In the genomic region with DNA sequence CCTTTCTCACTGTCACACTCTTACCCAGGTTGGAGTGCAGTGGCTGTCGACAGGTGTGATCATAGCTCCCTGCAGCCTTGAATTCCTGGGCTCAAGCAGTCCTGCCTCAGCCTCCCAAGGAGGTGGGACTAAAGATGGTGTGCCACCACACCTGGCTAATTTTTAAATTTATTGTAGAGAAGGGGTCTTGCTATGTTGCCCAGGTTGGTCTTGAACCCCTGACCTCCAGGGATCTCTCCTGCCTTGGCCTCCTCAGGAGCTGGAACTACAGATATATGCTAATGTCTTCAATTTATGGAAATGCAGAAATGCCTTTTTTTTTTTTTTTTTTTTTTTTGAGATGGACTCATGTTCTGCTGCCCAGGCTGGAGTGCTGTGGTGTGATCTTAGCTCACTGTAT, we compare ENCODE assay signal across 23 cellular contexts.
DNase-seq lines count a peak whose midpoint lies in the region; ATAC-seq and TF ChIP-seq lines count a peak whose summit lies in the region.
"Had no signal": no experiment of that assay in that cellular context is flagged by ENCODE, and none has a peak within 500 bp of the region (broad histone marks: within the 10 kb centered on the region; RNA-seq: fewer than 3 reads in every experiment).

No MANE protein-coding gene starts in this region.

- peaks cover 23% of the 10 kb centered on the region for H3K4me1 Mint-ChIP-seq in memory B cell
- peaks cover 58% of the 10 kb centered on the region for H3K4me1 Mint-ChIP-seq in stimulated activated effector memory CD8-positive, alpha-beta T cell treated with anti-CD3 and anti-CD28 coated beads, Interleukin-12 subunit alpha, Interleukin-12 subunit beta, amount 100 ng/mL, for 72 hours

- H3K4me1 ChIP-seq in HEK293 (ENCODE audit: control insufficient read depth, insufficient read depth, low read length) = no peaks in the 10 kb centered on the region

- POLR2A ChIA-PET in HEK293 (lab: Yijun Ruan, JAX) = no interaction called here

- H3K9me3 ChIP-seq in HEK293 (ENCODE audit: control insufficient read depth, insufficient read depth, low read depth, low read length) = no peaks in the 10 kb centered on the region
- H3K9me3 ChIP-seq: Caco-2, SK-N-SH had no signal

- H3K4me3 ChIP-seq in HEK293 (ENCODE audit: low read depth, low read length) = no peak overlapping the region
- H3K4me3 ChIP-seq: GM23248 had no signal

- no peak overlapping the region for H3K27ac ChIP-seq in HEK293 (ENCODE audit: extremely low read depth, low read depth, low read length)
- H3K27ac ChIP-seq: C4-2B, GM23248, KMS-11 had no signal

- no peak for TF ChIP-seq CTCF in HEK293 (tag by site-specific recombination; IDR thresholded peaks at IDR 0.05)

- DNase-seq in activated effector memory CD4-positive, alpha-beta T cell treated with anti-CD3 and anti-CD28 coated beads, Interleukin-2, amount 50 U/mL, for 16 hours = peak; percentile 25
- DNase-seq in activated effector memory CD4-positive, alpha-beta T cell treated with Interleukin-2 at 50 U/mL for 16 hours = no peak
- no peak for DNase-seq in memory B cell (ENCODE audit: low spot score in 2 of 2)
- DNase-seq in NCI-H226 = no peak
- no peak for DNase-seq in NCI-H146 treated with DMSO at 0.1 percent for 48 hours (lab: John Stamatoyannopoulos, UW; ENCODE audit: unreplicated experiment)
- no peak for DNase-seq in stimulated activated effector memory CD8-positive, alpha-beta T cell treated with anti-CD3 and anti-CD28 coated beads, Interleukin-12 subunit alpha, Interleukin-12 subunit beta, amount 100 ng/mL, for 72 hours (ENCODE audit: low spot score in 2 of 2)
- DNase-seq: Caco-2; DMS 273 treated with DMSO at 0.1 percent for 48 hours; DMS79 treated with DMSO at 0.1 percent for 48 hours; GM23248; HCEC 1CT; NCI-H1105; NCI-H146; NCI-H2029 treated with DMSO at 0.1 percent for 48 hours; NCI-H345; NCI-H524; NCI-H774; NK-92 treated with Interleukin-12 subunit alpha and Interleukin-12 subunit beta, amount 100 ng/mL, for 24 hours; SIG-M5; SK-N-SH had no signal

- H3K27ac Mint-ChIP-seq in memory B cell = peak overlapping the region; percentile 63
- no peak overlapping the region for H3K27ac Mint-ChIP-seq in stimulated activated effector memory CD8-positive, alpha-beta T cell treated with anti-CD3 and anti-CD28 coated beads, Interleukin-12 subunit alpha, Interleukin-12 subunit beta, amount 100 ng/mL, for 72 hours

- no peaks in the 10 kb centered on the region for H3K27me3 Mint-ChIP-seq in memory B cell

- H3K36me3 ChIP-seq in HEK293 (ENCODE audit: control insufficient read depth in 2 of 2, insufficient read depth in 1 of 2, low read length in 2 of 2) = peaks cover 5 to 64% of the 10 kb centered on the region in 2 experiments

- H3K36me3 Mint-ChIP-seq in memory B cell = peaks cover 12% of the 10 kb centered on the region
- H3K36me3 Mint-ChIP-seq in stimulated activated effector memory CD8-positive, alpha-beta T cell treated with anti-CD3 and anti-CD28 coated beads, Interleukin-12 subunit alpha, Interleukin-12 subunit beta, amount 100 ng/mL, for 72 hours = peaks cover 95% of the 10 kb centered on the region

- no peak overlapping the region for H3K4me3 Mint-ChIP-seq in memory B cell
- H3K4me3 Mint-ChIP-seq in stimulated activated effector memory CD8-positive, alpha-beta T cell treated with anti-CD3 and anti-CD28 coated beads, Interleukin-12 subunit alpha, Interleukin-12 subunit beta, amount 100 ng/mL, for 72 hours = no peak overlapping the region

- no peak for ATAC-seq in memory B cell (ENCODE audit: low read depth)
- ATAC-seq in stimulated activated effector memory CD8-positive, alpha-beta T cell treated with anti-CD3 and anti-CD28 coated beads, Interleukin-12 subunit alpha, Interleukin-12 subunit beta, amount 100 ng/mL, for 72 hours = no peak

- H3K9me3 Mint-ChIP-seq in memory B cell = no peaks in the 10 kb centered on the region
- no peaks in the 10 kb centered on the region for H3K9me3 Mint-ChIP-seq in stimulated activated effector memory CD8-positive, alpha-beta T cell treated with anti-CD3 and anti-CD28 coated beads, Interleukin-12 subunit alpha, Interleukin-12 subunit beta, amount 100 ng/mL, for 72 hours

- CTCF ChIA-PET in HEK293 (lab: Yijun Ruan, JAX) = interaction anchor here (1.4 kb wide), 1 partner anchor 8 kb away, joined by 14 read pairs; no protein-coding TSS in a partner anchor

TF ChIP-seq in HEK293, 187 proteins besides CTCF, POLR2A, EP300 and RAD21:
- TF ChIP-seq SCRT2 (tag by site-specific recombination; IDR thresholded peaks at IDR 0.05) = peak; percentile 54
- no peak for TF ChIP-seq ZNF138 (tag by site-specific recombination; IDR thresholded peaks at IDR 0.05; ENCODE audit: borderline replicate concordance)
- peak; percentile 56; the same call in 1 of the 2 replicates for TF ChIP-seq ZNF121 (tag by site-specific recombination; IDR thresholded peaks at IDR 0.05)
- TF ChIP-seq, protein P1, sequence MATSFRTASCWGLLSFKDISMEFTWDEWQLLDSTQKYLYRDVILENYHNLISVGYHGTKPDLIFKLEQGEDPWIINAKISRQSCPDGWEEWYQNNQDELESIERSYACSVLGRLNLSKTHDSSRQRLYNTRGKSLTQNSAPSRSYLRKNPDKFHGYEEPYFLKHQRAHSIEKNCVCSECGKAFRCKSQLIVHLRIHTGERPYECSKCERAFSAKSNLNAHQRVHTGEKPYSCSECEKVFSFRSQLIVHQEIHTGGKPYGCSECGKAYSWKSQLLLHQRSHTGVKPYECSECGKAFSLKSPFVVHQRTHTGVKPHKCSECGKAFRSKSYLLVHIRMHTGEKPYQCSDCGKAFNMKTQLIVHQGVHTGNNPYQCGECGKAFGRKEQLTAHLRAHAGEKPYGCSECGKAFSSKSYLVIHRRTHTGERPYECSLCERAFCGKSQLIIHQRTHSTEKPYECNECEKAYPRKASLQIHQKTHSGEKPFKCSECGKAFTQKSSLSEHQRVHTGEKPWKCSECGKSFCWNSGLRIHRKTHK (tag by site-specific recombination; IDR thresholded peaks at IDR 0.05) = no peak
